Comparison of ENCODE assay signal across 19 cellular contexts in genomic region chr14:74543771-74544170, GRCh38.
"Had no signal": no experiment of that assay in that cellular context is flagged by ENCODE, and none has a peak within 500 bp of the region (broad histone marks: within the 10 kb centered on the region; RNA-seq: fewer than 3 reads in every experiment).

No MANE protein-coding gene starts in this region.

- ATAC-seq: SK-N-SH treated with all-trans-retinoic acid at 6 μM for 48 hours had no signal

- H3K9me3 ChIP-seq: SJCRH30 had no signal

- H3K27ac ChIP-seq: SJCRH30 had no signal

- H3K4me1 ChIP-seq: SJCRH30 had no signal

- H3K27me3 ChIP-seq: SJCRH30 had no signal

- H3K4me3 ChIP-seq: SJCRH30 had no signal

- DNase-seq: KBM-7, MV-4-11, NCI-H1048, NCI-H1105, NCI-H1417, NCI-H146, NCI-H187, NCI-H2029, NCI-H2081 treated with DMSO at 0.1 percent for 48 hours, NCI-H2171 treated with DMSO at 0.1 percent for 48 hours, NCI-H345, NCI-H446 treated with DMSO at 0.1 percent for 48 hours, NCI-H510A treated with DMSO at 0.1 percent for 48 hours, NCI-H69, NCI-H774, RPMI8226, SHP77 treated with DMSO at 0.1 percent for 48 hours, SJCRH30 had no signal

- H3K36me3 ChIP-seq: SJCRH30 had no signal
